In the genomic region with DNA sequence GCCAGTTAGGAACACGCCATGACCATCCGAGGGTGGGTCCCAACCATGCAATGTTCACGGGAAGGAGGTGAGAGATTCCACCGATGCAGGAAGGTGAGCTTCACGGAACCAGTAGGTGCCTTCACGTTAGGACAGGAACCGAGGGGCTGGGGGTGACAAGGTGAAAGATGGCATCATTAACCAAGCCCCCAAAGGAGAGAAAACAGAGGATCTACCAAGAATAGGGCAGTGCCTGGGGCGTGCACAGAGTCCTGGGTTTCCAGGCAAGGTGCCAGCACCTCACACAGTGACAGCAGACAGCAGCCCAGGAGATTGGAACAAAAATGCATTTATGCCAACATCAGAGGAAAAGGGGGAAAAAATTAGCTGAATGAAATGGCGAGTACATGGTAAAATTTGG, we compare ENCODE assay signal across 25 cellular contexts.
A peak's percentile ranks its signal among the peaks of the same experiment; 100 is the strongest.
DNase-seq lines count a peak whose midpoint lies in the region; TF ChIP-seq lines count a peak whose summit lies in the region.
"Had no signal": no experiment of that assay in that cellular context is flagged by ENCODE, and none has a peak within 500 bp of the region (broad histone marks: within the 10 kb centered on the region; RNA-seq: fewer than 3 reads in every experiment).

No MANE protein-coding gene starts in this region.

- no peaks in the 10 kb centered on the region for H3K9me3 ChIP-seq in OCI-LY7 (ENCODE audit: low read length)
- H3K9me3 ChIP-seq: HAP-1, MG63 had no signal

- H3K9me3 Mint-ChIP-seq in Calu3 (ENCODE audit: low read depth, unreplicated experiment): no peaks in the 10 kb centered on the region
- H3K9me3 Mint-ChIP-seq: GM23338 had no signal

- H3K36me3 ChIP-seq in OCI-LY7 (ENCODE audit: insufficient read depth, low read length): no peaks in the 10 kb centered on the region
- H3K36me3 ChIP-seq: HAP-1, MG63 had no signal

- H2AFZ ChIP-seq in OCI-LY7 (ENCODE audit: low read length): no peak overlapping the region
- H2AFZ ChIP-seq: GM23338 had no signal

- no peaks in the 10 kb centered on the region for H3K36me3 Mint-ChIP-seq in Calu3 (ENCODE audit: insufficient read depth, unreplicated experiment)
- H3K36me3 Mint-ChIP-seq: CD8-positive, alpha-beta memory T cell had no signal

- no peak overlapping the region for H3K4me3 Mint-ChIP-seq in Calu3 (ENCODE audit: low read depth, unreplicated experiment)
- H3K4me3 Mint-ChIP-seq: CD8-positive, alpha-beta memory T cell; GM23338; T-helper 17 cell had no signal

- no peak overlapping the region for H3K4me2 ChIP-seq in OCI-LY7 (ENCODE audit: low read length)
- H3K4me2 ChIP-seq: GM23338 had no signal

- no peak overlapping the region for H3K4me3 ChIP-seq in OCI-LY7 (ENCODE audit: low read depth, low read length, poor library complexity, severe bottlenecking)
- H3K4me3 ChIP-seq: GM12878, GM23338, HAP-1, MG63, SK-N-MC had no signal

- no peaks in the 10 kb centered on the region for H3K4me1 Mint-ChIP-seq in Calu3 (ENCODE audit: low read depth, unreplicated experiment)
- H3K4me1 Mint-ChIP-seq: CD8-positive, alpha-beta memory T cell had no signal

- DNase-seq in NCI-H345 (lab: John Stamatoyannopoulos, UW): peak; percentile 5
- no peak for DNase-seq in NCI-H345 treated with DMSO at 0.1 percent for 48 hours (lab: John Stamatoyannopoulos, UW; ENCODE audit: unreplicated experiment)
- peak; percentile 12 for DNase-seq in COR-L47 (lab: John Stamatoyannopoulos, UW)
- DNase-seq in NCI-H1105 treated with DMSO at 0.1 percent for 48 hours (lab: John Stamatoyannopoulos, UW): peak; percentile 18
- DNase-seq in cerebellar cortex (ENCODE audit: low spot score): peak; percentile 11
- DNase-seq in Calu3: no peak
- DNase-seq in OCI-LY7 (ENCODE audit: low spot score): no peak
- DNase-seq in stimulated activated naive CD4-positive, alpha-beta T cell (lab: John Stamatoyannopoulos, UW): no peak
- DNase-seq: C1 segment of cervical spinal cord; CD8-positive, alpha-beta memory T cell; DMS53; IMR-90; KG1; NCI-H187; NCI-H2107; NCI-H226; NCI-H774; SIG-M5; T-helper 17 cell; T1000 had no signal

- no peak overlapping the region for H3K27ac ChIP-seq in OCI-LY7 (ENCODE audit: low read depth, low read length, poor library complexity, severe bottlenecking)
- H3K27ac ChIP-seq: SK-N-MC had no signal

- H3K27me3 Mint-ChIP-seq in Calu3 (ENCODE audit: unreplicated experiment): peaks cover 90% of the 10 kb centered on the region

- H3K79me2 ChIP-seq in OCI-LY7 (ENCODE audit: insufficient read depth, low read depth, low read length): no peaks in the 10 kb centered on the region

- CTCF ChIA-PET in Calu3 (lab: Charles Lee): interaction anchor here (0.6 kb wide), 2 partner anchors 258 to 557 kb away, joined by 5 to 6 read pairs; no protein-coding TSS in a partner anchor
- CTCF ChIA-PET in OCI-LY7 (lab: Charles Lee; ENCODE audit: unreplicated experiment): no interaction called here

- H4K20me1 ChIP-seq in OCI-LY7 (ENCODE audit: insufficient read depth, low read length): no peaks in the 10 kb centered on the region

- BruUV-seq in Calu3 (replicated peaks; lab: Mats Ljungman, UMichigan) (no TSS peak), OCI-LY7 (replicated peaks; lab: Mats Ljungman, UMichigan) (no TSS peak)

- TF ChIP-seq CTCF in Calu3 (IDR thresholded peaks at IDR 0.05; ENCODE audit: unreplicated experiment): no peak
- TF ChIP-seq CTCF in OCI-LY7 (conservative IDR thresholded peaks at IDR 0.05; ENCODE audit: low read length): no peak

- no peak overlapping the region for H3K27ac Mint-ChIP-seq in Calu3 (ENCODE audit: unreplicated experiment)
- H3K27ac Mint-ChIP-seq: GM23338, T-helper 17 cell had no signal

- intact Hi-C loops in Calu3 (cut with micrococcal nuclease; ENCODE audit: unreplicated experiment) (loop anchor here (10.0 kb wide), 1 partner anchor 69 kb away; no protein-coding TSS in a partner anchor), OCI-LY7 (cut with micrococcal nuclease; ENCODE audit: unreplicated experiment) (no loop called here)

- POLR2A ChIA-PET in OCI-LY7 (lab: Charles Lee): no interaction called here

- no peaks in the 10 kb centered on the region for H3K4me1 ChIP-seq in OCI-LY7 (ENCODE audit: insufficient read depth, low read length, poor library complexity, severe bottlenecking)
- H3K4me1 ChIP-seq: HAP-1 had no signal

- H3K9me2 ChIP-seq in OCI-LY7 (ENCODE audit: insufficient read depth, low read length): no peaks in the 10 kb centered on the region

Comparison
In these comparisons a context has a peak if more than half of its experiments do, and no peak if none do; other contexts are left out.
1. DNase-seq: peak in NCI-H345 (single experiment), COR-L47 (single experiment), NCI-H1105 treated with DMSO at 0.1 percent for 48 hours (single experiment) and cerebellar cortex (single experiment); none in NCI-H345 treated with DMSO at 0.1 percent for 48 hours (single experiment), Calu3 (single experiment), OCI-LY7 (single experiment) and stimulated activated naive CD4-positive, alpha-beta T cell (0 of 6).